In the genomic region with DNA sequence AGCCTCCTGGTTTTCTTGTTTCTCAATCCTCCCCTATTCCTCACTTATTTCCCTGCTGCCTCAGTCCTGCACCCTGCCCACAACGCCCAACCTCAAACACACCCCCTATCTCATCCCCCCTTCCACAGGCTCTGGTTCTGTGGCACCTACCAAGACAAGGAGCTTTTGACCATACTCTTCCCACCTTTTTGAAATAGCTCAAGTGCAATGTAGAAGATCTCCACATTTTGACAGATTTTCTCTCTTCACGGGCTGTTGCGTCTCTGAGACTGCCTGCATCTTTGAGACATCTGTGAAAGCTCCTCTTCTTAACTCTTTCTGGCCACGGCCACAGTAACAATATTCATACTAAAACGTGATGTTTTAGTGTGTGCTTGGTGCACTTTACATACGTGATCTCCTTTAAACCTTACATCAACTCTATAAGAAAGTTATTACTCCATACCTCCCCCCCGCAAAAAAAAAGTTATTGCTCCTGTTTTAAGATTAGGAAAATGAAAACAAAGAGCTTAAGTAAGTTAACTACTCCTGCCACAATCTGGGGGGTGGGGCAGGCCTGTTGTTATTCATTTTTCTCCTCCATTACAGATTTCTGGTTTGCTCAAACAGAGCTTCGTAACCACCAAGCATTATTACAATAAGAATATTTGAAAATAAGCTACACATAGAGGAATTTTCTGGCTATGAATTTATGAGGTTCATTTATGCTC, we compare ENCODE assay signal across 9 cellular contexts. TPM values are rescaled to one million over a fixed set of nuclear protein-coding genes. Genes with fewer than 3 reads are reported as not detected.
A peak's percentile ranks its signal among the peaks of the same experiment; 100 is the strongest.
DNase-seq lines count a peak whose midpoint lies in the region; ATAC-seq and TF ChIP-seq lines count a peak whose summit lies in the region.
"Had no signal": no experiment of that assay in that cellular context is flagged by ENCODE, and none has a peak within 500 bp of the region (broad histone marks: within the 10 kb centered on the region; RNA-seq: fewer than 3 reads in every experiment).

No MANE protein-coding gene starts in this region.

- H3K27ac Mint-ChIP-seq in CD8-positive, alpha-beta T cell, result peak overlapping the region; percentile 95
- H3K27ac Mint-ChIP-seq in activated naive CD8-positive, alpha-beta T cell treated with anti-CD3 and anti-CD28 coated beads, Interleukin-2, amount 10 ng/mL, durations not matched to agents 7 days and 5 days, result peak overlapping the region; percentile 97
- peak overlapping the region; percentile 88 to 99 (median 96) for H3K27ac Mint-ChIP-seq in naive thymus-derived CD4-positive, alpha-beta T cell

- H3K4me1 ChIP-seq in CD8-positive, alpha-beta T cell (ENCODE audit: insufficient read depth, low read length), result peaks cover 20% of the 10 kb centered on the region
- H3K4me1 ChIP-seq in HUES64 (ENCODE audit: insufficient read depth, low read length), result peaks cover 21% of the 10 kb centered on the region
- peaks cover 5 to 10% of the 10 kb centered on the region in 2 donors for H3K4me1 ChIP-seq in naive thymus-derived CD4-positive, alpha-beta T cell (ENCODE audit: control insufficient read depth in 2 of 2, insufficient read depth in 2 of 2, low read length in 2 of 2)

- WGBS in HUES64, result 34% methylated on average over 6 of the region's 8 CpGs

- peak overlapping the region; percentile 66 for H3K4me3 Mint-ChIP-seq in CD8-positive, alpha-beta T cell
- H3K4me3 Mint-ChIP-seq in activated naive CD8-positive, alpha-beta T cell treated with anti-CD3 and anti-CD28 coated beads, Interleukin-2, amount 10 ng/mL, durations not matched to agents 7 days and 5 days, result peak overlapping the region; percentile 90
- peak overlapping the region; percentile 69 to 99 (median 88) for H3K4me3 Mint-ChIP-seq in naive thymus-derived CD4-positive, alpha-beta T cell

- no peak for ATAC-seq in CD8-positive, alpha-beta T cell
- no peak for ATAC-seq in activated naive CD8-positive, alpha-beta T cell treated with anti-CD3 and anti-CD28 coated beads, Interleukin-2, amount 10 ng/mL, durations not matched to agents 7 days and 5 days (ENCODE audit: low read depth)
- ATAC-seq in naive thymus-derived CD4-positive, alpha-beta T cell, result no peak
- ATAC-seq in GM21390 (IDR thresholded peaks at IDR 0.05; ENCODE audit: unreplicated experiment), result no peak

- POLR2A ChIA-PET in CD8-positive, alpha-beta T cell (lab: Charles Lee), result interaction anchor here (0.6 to 2.9 kb wide), 2 partner anchors 9 to 29 kb away, joined by 3 to 11 read pairs; no protein-coding TSS in a partner anchor
- POLR2A ChIA-PET in activated naive CD8-positive, alpha-beta T cell treated with anti-CD3 and anti-CD28 coated beads, Interleukin-2, amount 10 ng/mL, durations not matched to agents 7 days and 5 days (lab: Charles Lee), result interaction anchor here (0.6 to 2.1 kb wide), 4 partner anchors 93 to 507 kb away, joined by 5 to 6 read pairs (median 5); a partner anchor contains a TSS
- POLR2A ChIA-PET in naive thymus-derived CD4-positive, alpha-beta T cell (lab: Charles Lee), result interaction anchor here (0.8 to 1.1 kb wide), 2 partner anchors 10 to 243 kb away, joined by 3 to 4 read pairs; no protein-coding TSS in a partner anchor

- no peaks in the 10 kb centered on the region for H3K9me3 ChIP-seq in CD8-positive, alpha-beta T cell (ENCODE audit: low read length)
- no peaks in the 10 kb centered on the region for H3K9me3 ChIP-seq in HUES64 (ENCODE audit: insufficient read depth, low read depth, low read length)
- no peaks in the 10 kb centered on the region for H3K9me3 ChIP-seq in naive thymus-derived CD4-positive, alpha-beta T cell (ENCODE audit: control insufficient read depth in 2 of 3, low read length in 3 of 3)

- DNase-seq in CD8-positive, alpha-beta T cell, result no peak
- DNase-seq in activated naive CD8-positive, alpha-beta T cell treated with anti-CD3 and anti-CD28 coated beads, Interleukin-2, amount 10 ng/mL, durations not matched to agents 7 days and 5 days, result no peak
- no peak for DNase-seq in naive thymus-derived CD4-positive, alpha-beta T cell
- DNase-seq in activated gamma-delta T cell (lab: John Stamatoyannopoulos, UW), result no peak
- no peak for DNase-seq in activated effector memory CD4-positive, alpha-beta T cell treated with anti-CD3 and anti-CD28 coated beads, Interleukin-2, amount 50 U/mL, for 16 hours
- DNase-seq in activated CD4-positive, CD25-positive, alpha-beta regulatory T cell treated with anti-CD3 and anti-CD28 coated beads, Interleukin-2, amount 50 U/mL, for 72 hours, result no peak
- DNase-seq: central memory CD4-positive, alpha-beta T cell had no signal

- H3K9ac ChIP-seq in HUES64 (ENCODE audit: low read depth, low read length), result no peak overlapping the region

- CTCF ChIA-PET in CD8-positive, alpha-beta T cell (lab: Charles Lee), result interaction anchor here (1.1 kb wide), 2 partner anchors 10 to 288 kb away, joined by 3 to 4 read pairs; no protein-coding TSS in a partner anchor
- CTCF ChIA-PET in naive thymus-derived CD4-positive, alpha-beta T cell (lab: Charles Lee), result interaction anchor here (1.0 kb wide), 1 partner anchor 68 kb away, joined by 3 read pairs; no protein-coding TSS in a partner anchor

- no peaks in the 10 kb centered on the region for H3K9me3 Mint-ChIP-seq in CD8-positive, alpha-beta T cell
- H3K9me3 Mint-ChIP-seq in activated naive CD8-positive, alpha-beta T cell treated with anti-CD3 and anti-CD28 coated beads, Interleukin-2, amount 10 ng/mL, durations not matched to agents 7 days and 5 days, result no peaks in the 10 kb centered on the region
- no peaks in the 10 kb centered on the region for H3K9me3 Mint-ChIP-seq in naive thymus-derived CD4-positive, alpha-beta T cell

- no peaks in the 10 kb centered on the region for H3K27me3 Mint-ChIP-seq in CD8-positive, alpha-beta T cell (ENCODE audit: low read depth)
- H3K27me3 Mint-ChIP-seq in activated naive CD8-positive, alpha-beta T cell treated with anti-CD3 and anti-CD28 coated beads, Interleukin-2, amount 10 ng/mL, durations not matched to agents 7 days and 5 days, result peaks cover 2% of the 10 kb centered on the region
- no peaks in the 10 kb centered on the region for H3K27me3 Mint-ChIP-seq in naive thymus-derived CD4-positive, alpha-beta T cell

- H3K36me3 ChIP-seq in CD8-positive, alpha-beta T cell (ENCODE audit: insufficient read depth, low read length), result no peaks in the 10 kb centered on the region
- peaks cover 24% of the 10 kb centered on the region for H3K36me3 ChIP-seq in HUES64 (ENCODE audit: insufficient read depth, low read length)
- H3K36me3 ChIP-seq in naive thymus-derived CD4-positive, alpha-beta T cell (ENCODE audit: control insufficient read depth in 2 of 3, insufficient read depth in 3 of 3, low read length in 3 of 3), result peaks cover 0 to 11% (median 0%) of the 10 kb centered on the region in 3 experiments

- intact Hi-C loops in CD8-positive, alpha-beta T cell (cut with DNase I, micrococcal nuclease), result loop anchor here (2.0 to 10.0 kb wide), 5 partner anchors 70 to 377 kb away; a partner anchor contains a TSS
- intact Hi-C loops in naive thymus-derived CD4-positive, alpha-beta T cell (cut with micrococcal nuclease), result loop anchor here (1.0 to 10.0 kb wide), 14 partner anchors 68 to 1157 kb away; a partner anchor contains a TSS

- no peak overlapping the region for H3K27ac ChIP-seq in CD8-positive, alpha-beta T cell (ENCODE audit: low read depth, low read length)
- no peak overlapping the region; the same call in 1 of the 2 replicates for H3K27ac ChIP-seq in HUES64 (ENCODE audit: low read depth, low read length)
- H3K27ac ChIP-seq in naive thymus-derived CD4-positive, alpha-beta T cell (ENCODE audit: low read depth, low read length), result peak overlapping the region; percentile 96

- H3K36me3 Mint-ChIP-seq in CD8-positive, alpha-beta T cell, result peaks cover 35% of the 10 kb centered on the region
- H3K36me3 Mint-ChIP-seq in activated naive CD8-positive, alpha-beta T cell treated with anti-CD3 and anti-CD28 coated beads, Interleukin-2, amount 10 ng/mL, durations not matched to agents 7 days and 5 days, result peaks cover 23% of the 10 kb centered on the region
- peaks cover 5 to 23% (median 12%) of the 10 kb centered on the region in 5 donors for H3K36me3 Mint-ChIP-seq in naive thymus-derived CD4-positive, alpha-beta T cell

- H3K27me3 ChIP-seq in CD8-positive, alpha-beta T cell (ENCODE audit: insufficient read depth, low read length), result no peaks in the 10 kb centered on the region
- H3K27me3 ChIP-seq in HUES64 (ENCODE audit: insufficient read depth, low read length), result no peaks in the 10 kb centered on the region
- no peaks in the 10 kb centered on the region for H3K27me3 ChIP-seq in naive thymus-derived CD4-positive, alpha-beta T cell (ENCODE audit: control insufficient read depth in 2 of 2, insufficient read depth in 2 of 2, low read length in 2 of 2)

- peak overlapping the region; percentile 86 for H3K4me3 ChIP-seq in CD8-positive, alpha-beta T cell (ENCODE audit: low read depth, low read length)
- H3K4me3 ChIP-seq in HUES64 (ENCODE audit: low read length), result peak overlapping the region; percentile 100
- no peak overlapping the region for H3K4me3 ChIP-seq in naive thymus-derived CD4-positive, alpha-beta T cell (ENCODE audit: low read length)

- peaks cover 41% of the 10 kb centered on the region for H3K4me1 Mint-ChIP-seq in CD8-positive, alpha-beta T cell (ENCODE audit: low read depth)
- peaks cover 35% of the 10 kb centered on the region for H3K4me1 Mint-ChIP-seq in activated naive CD8-positive, alpha-beta T cell treated with anti-CD3 and anti-CD28 coated beads, Interleukin-2, amount 10 ng/mL, durations not matched to agents 7 days and 5 days
- peaks cover 17 to 50% (median 43%) of the 10 kb centered on the region in 7 donors for H3K4me1 Mint-ChIP-seq in naive thymus-derived CD4-positive, alpha-beta T cell

- no peak for TF ChIP-seq CTCF in CD8-positive, alpha-beta T cell (IDR thresholded peaks at IDR 0.05)

RNA-seq across cellular contexts. Expression of a gene that starts 1.8 kb away (rescaled TPM):
- 100 to 1,000 TPM; 136 to 143 TPM for total RNA-seq in CD8-positive, alpha-beta T cell
- polyA plus RNA-seq in HUES64 (2013, experiment 1 of 2), result 442 TPM
- 450 TPM for polyA plus RNA-seq in HUES64 (2013, experiment 2 of 2)
- total RNA-seq in activated naive CD8-positive, alpha-beta T cell treated with anti-CD3 and anti-CD28 coated beads, Interleukin-2, amount 10 ng/mL, durations not matched to agents 7 days and 5 days, result 100 to 1,000 TPM; 219 to 221 TPM
- total RNA-seq in naive thymus-derived CD4-positive, alpha-beta T cell, result 100 to 1,000 TPM; 108 to 282 (median 151) TPM
- polyA plus RNA-seq in naive thymus-derived CD4-positive, alpha-beta T cell, result 100 to 1,000 TPM; 120 to 155 TPM
